ENCODE assay signal across 20 cellular contexts in genomic region chr2:142041996-142042395, GRCh38.
"Had no signal": no experiment of that assay in that cellular context is flagged by ENCODE, and none has a peak within 500 bp of the region (broad histone marks: within the 10 kb centered on the region; RNA-seq: fewer than 3 reads in every experiment).

No MANE protein-coding gene starts in this region.

- DNase-seq: KBM-7, MV-4-11, NCI-H1048, NCI-H1105 treated with DMSO at 0.1 percent for 48 hours, NCI-H1417 treated with DMSO at 0.1 percent for 48 hours, NCI-H146, NCI-H1694 treated with DMSO at 0.1 percent for 48 hours, NCI-H1930, NCI-H2081, NCI-H2107, NCI-H2227 treated with DMSO at 0.1 percent for 48 hours, NCI-H510A, NCI-H524 treated with DMSO at 0.1 percent for 48 hours, NCI-H69, NCI-H774, Right ventricle myocardium superior, RPMI8226, SIG-M5 had no signal

- H3K4me3 ChIP-seq: SJSA1, SK-N-MC had no signal
